ENCODE assay signal across 31 cellular contexts in the genomic region with DNA sequence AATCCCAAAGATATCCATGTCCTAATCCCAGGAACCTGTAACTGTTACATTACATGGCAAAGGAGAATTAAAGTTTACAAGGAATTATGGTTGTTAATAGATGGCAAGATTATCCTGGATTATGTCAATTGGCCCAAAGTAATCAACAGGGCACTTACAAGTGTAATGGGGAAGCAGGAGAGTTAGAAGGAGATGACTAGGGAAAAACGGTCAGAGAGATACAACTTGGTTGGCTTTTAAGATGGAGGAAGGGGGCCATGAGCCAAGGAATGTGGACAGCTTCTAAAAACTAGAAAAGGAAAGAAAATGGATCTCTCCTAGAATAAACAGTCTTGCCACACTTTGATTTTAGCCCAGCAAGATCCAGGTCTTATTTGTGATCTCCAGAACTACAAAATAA.
"Had no signal": no experiment of that assay in that cellular context is flagged by ENCODE, and none has a peak within 500 bp of the region (broad histone marks: within the 10 kb centered on the region; RNA-seq: fewer than 3 reads in every experiment).

No MANE protein-coding gene starts in this region.

- H3K36me3 Mint-ChIP-seq: activated CD4-positive, alpha-beta memory T cell treated with anti-CD3 and anti-CD28 coated beads for 36 hours; activated naive CD4-positive, alpha-beta T cell treated with anti-CD3 and anti-CD28 coated beads, Interleukin-2, amount 10 ng/mL, durations not matched to agents 7 days and 5 days had no signal

- H3K4me3 Mint-ChIP-seq: activated CD4-positive, alpha-beta memory T cell treated with anti-CD3 and anti-CD28 coated beads for 36 hours; activated naive CD4-positive, alpha-beta T cell treated with anti-CD3 and anti-CD28 coated beads, Interleukin-2, amount 10 ng/mL, durations not matched to agents 7 days and 5 days; activated naive CD8-positive, alpha-beta T cell treated with anti-CD3 and anti-CD28 coated beads, Interleukin-2, amount 10 ng/mL, durations not matched to agents 7 days and 5 days; activated T-helper 1 cell treated with anti-CD3 and anti-CD28 coated beads, Interleukin-12 subunit alpha, Interleukin-12 subunit beta, Interleukin-2, Interleukin-4 antibody, amounts not matched to agents 30 ng/mL and 10 ng/mL and 1 ng/mL, durations not matched to agents 14 hours and 24 hours and 36 hours; effector memory CD8-positive, alpha-beta T cell had no signal

- H3K27me3 ChIP-seq: ascending aorta, brain microvascular endothelial cell, gastroesophageal sphincter, hepatocyte, pancreas, testis, transverse colon, uterus had no signal

- H3K4me3 ChIP-seq: ascending aorta, gastroesophageal sphincter, hepatocyte, mucosa of descending colon, pancreas, prostate gland, skin epidermis, testis, transverse colon, uterus had no signal

- H3K27ac Mint-ChIP-seq: activated CD4-positive, alpha-beta memory T cell treated with anti-CD3 and anti-CD28 coated beads for 36 hours; activated naive CD4-positive, alpha-beta T cell treated with anti-CD3 and anti-CD28 coated beads, Interleukin-2, amount 10 ng/mL, durations not matched to agents 7 days and 5 days; activated naive CD8-positive, alpha-beta T cell treated with anti-CD3 and anti-CD28 coated beads, Interleukin-2, amount 10 ng/mL, durations not matched to agents 7 days and 5 days; activated T-helper 1 cell treated with anti-CD3 and anti-CD28 coated beads, Interleukin-12 subunit alpha, Interleukin-12 subunit beta, Interleukin-2, Interleukin-4 antibody, amounts not matched to agents 30 ng/mL and 10 ng/mL and 1 ng/mL, durations not matched to agents 14 hours and 24 hours and 36 hours; effector memory CD8-positive, alpha-beta T cell had no signal

- H3K4me1 ChIP-seq: uterus had no signal

- H3K27ac ChIP-seq: ascending aorta, brain microvascular endothelial cell, gastroesophageal sphincter, hepatocyte, pancreas, prostate gland, skin epidermis, testis, transverse colon, VCaP had no signal

- ATAC-seq: activated CD4-positive, CD25-positive, alpha-beta regulatory T cell treated with anti-CD3 and anti-CD28 coated beads, Interleukin-2, amount 50 U/mL, for 24 hours; effector memory CD8-positive, alpha-beta T cell; gastroesophageal sphincter; left ventricle myocardium superior; mucosa of descending colon; pancreas; sciatic nerve; stimulated activated naive CD8-positive, alpha-beta T cell treated with anti-CD3 and anti-CD28 coated beads, Interleukin-15, Interleukin-2, amounts not matched to agents 100 U/mL and 50 U/mL, for 24 hours had no signal

- H3K36me3 ChIP-seq: ascending aorta, brain microvascular endothelial cell, gastroesophageal sphincter, pancreas, prostate gland, transverse colon, uterus had no signal

- DNase-seq: activated CD4-positive, alpha-beta memory T cell treated with anti-CD3 and anti-CD28 coated beads for 36 hours; activated CD4-positive, alpha-beta T cell treated with anti-CD3 and anti-CD28 coated beads for 48 hours; activated CD8-positive, alpha-beta memory T cell treated with anti-CD3 and anti-CD28 coated beads, Interleukin-2, amount 50 U/mL, for 4 hours; activated effector memory CD4-positive, alpha-beta T cell treated with anti-CD3 and anti-CD28 coated beads, Interleukin-2, amount 50 U/mL, for 16 hours; activated naive CD4-positive, alpha-beta T cell treated with anti-CD3 and anti-CD28 coated beads, Interleukin-2, amount 10 ng/mL, durations not matched to agents 7 days and 5 days; activated naive CD8-positive, alpha-beta T cell treated with anti-CD3 and anti-CD28 coated beads, Interleukin-2, amount 10 ng/mL, durations not matched to agents 7 days and 5 days; activated T-cell treated with anti-CD3 and anti-CD28 coated beads, Interleukin-2, amount 50 U/mL, for 1 hour; brain microvascular endothelial cell; cortex of kidney; effector memory CD8-positive, alpha-beta T cell; islet precursor cell; left ventricle myocardium superior; mucosa of descending colon; nucleus accumbens; pancreas; retina; stimulated activated CD4-positive, alpha-beta T cell treated with anti-CD3 and anti-CD28 coated beads, Interleukin-12 subunit alpha, Interleukin-12 subunit beta, amount 100 ng/mL, for 4 hours; stimulated activated CD4-positive, alpha-beta T cell treated with anti-CD3 and anti-CD28 coated beads, Interleukin-4, amount 100 ng/mL, for 1 hour; stimulated activated naive CD8-positive, alpha-beta T cell treated with anti-CD3 and anti-CD28 coated beads, Interleukin-15, Interleukin-2, amounts not matched to agents 100 U/mL and 50 U/mL, for 24 hours; testis; transverse colon; uterus had no signal

- H3K9me3 Mint-ChIP-seq: activated CD4-positive, alpha-beta memory T cell treated with anti-CD3 and anti-CD28 coated beads for 36 hours; activated naive CD4-positive, alpha-beta T cell treated with anti-CD3 and anti-CD28 coated beads, Interleukin-2, amount 10 ng/mL, durations not matched to agents 7 days and 5 days; activated naive CD8-positive, alpha-beta T cell treated with anti-CD3 and anti-CD28 coated beads, Interleukin-2, amount 10 ng/mL, durations not matched to agents 7 days and 5 days; activated T-helper 1 cell treated with anti-CD3 and anti-CD28 coated beads, Interleukin-12 subunit alpha, Interleukin-12 subunit beta, Interleukin-2, Interleukin-4 antibody, amounts not matched to agents 30 ng/mL and 10 ng/mL and 1 ng/mL, durations not matched to agents 14 hours and 24 hours and 36 hours; effector memory CD8-positive, alpha-beta T cell had no signal

- H3K9me3 ChIP-seq: ascending aorta, gastroesophageal sphincter, mucosa of descending colon, pancreas, prostate gland, testis, transverse colon, uterus had no signal

- H3K27me3 Mint-ChIP-seq: activated CD4-positive, alpha-beta memory T cell treated with anti-CD3 and anti-CD28 coated beads for 36 hours; activated naive CD8-positive, alpha-beta T cell treated with anti-CD3 and anti-CD28 coated beads, Interleukin-2, amount 10 ng/mL, durations not matched to agents 7 days and 5 days; effector memory CD8-positive, alpha-beta T cell had no signal
